ENCODE assay signal across 15 cellular contexts in the genomic region with DNA sequence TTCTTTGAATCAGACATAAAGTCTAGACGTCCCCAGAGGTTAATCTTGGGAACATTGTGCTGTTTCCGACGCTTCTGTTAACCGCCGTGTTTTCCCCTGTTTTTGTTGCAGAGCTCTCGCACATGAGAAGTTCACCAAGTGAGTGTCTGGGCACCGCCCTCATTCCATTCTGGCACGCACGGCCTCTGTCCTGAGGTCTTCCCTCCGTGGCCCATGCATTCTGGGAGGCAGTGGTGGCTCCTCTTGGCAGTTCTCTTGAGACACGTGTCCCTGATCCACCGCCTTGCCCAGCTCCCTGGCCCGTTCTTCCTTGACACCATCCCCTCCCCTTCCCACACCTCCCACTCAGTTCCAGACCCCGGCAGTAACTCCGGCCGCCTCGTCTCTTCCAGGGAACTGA.
A peak's percentile ranks its signal among the peaks of the same experiment; 100 is the strongest.
DNase-seq lines count a peak whose midpoint lies in the region; ATAC-seq and TF ChIP-seq lines count a peak whose summit lies in the region.
"Had no signal": no experiment of that assay in that cellular context is flagged by ENCODE, and none has a peak within 500 bp of the region (broad histone marks: within the 10 kb centered on the region; RNA-seq: fewer than 3 reads in every experiment).

No MANE protein-coding gene starts in this region.

- 69% methylated on average over 17 of the region's 17 CpGs for WGBS in right cardiac atrium

- TF ChIP-seq CTCF in left ventricle myocardium inferior (IDR thresholded peaks at IDR 0.05; ENCODE audit: borderline replicate concordance), result no peak
- no peak for TF ChIP-seq CTCF in endothelial cell (IDR thresholded peaks at IDR 0.05; ENCODE audit: unreplicated experiment)
- no peak for TF ChIP-seq CTCF in upper lobe of right lung (IDR thresholded peaks at IDR 0.05)

- H3K4me3 Mint-ChIP-seq in endothelial cell (ENCODE audit: unreplicated experiment), result peak overlapping the region; percentile 47
- H3K4me3 Mint-ChIP-seq: activated CD4-positive, alpha-beta memory T cell treated with anti-CD3 and anti-CD28 coated beads for 36 hours had no signal

- H3K27ac ChIP-seq in right cardiac atrium (ENCODE audit: low read length) (no peak overlapping the region), left ventricle myocardium inferior (replicated peaks) (no peak overlapping the region), upper lobe of right lung (peak overlapping the region; percentile 18)

- H3K4me1 Mint-ChIP-seq in endothelial cell (ENCODE audit: unreplicated experiment), result peaks cover 21% of the 10 kb centered on the region

- H3K27ac Mint-ChIP-seq in endothelial cell (ENCODE audit: unreplicated experiment), result no peak overlapping the region
- H3K27ac Mint-ChIP-seq: activated CD4-positive, alpha-beta memory T cell treated with anti-CD3 and anti-CD28 coated beads for 36 hours; naive B cell had no signal

- peaks cover 7% of the 10 kb centered on the region for H3K27me3 Mint-ChIP-seq in endothelial cell (ENCODE audit: unreplicated experiment)
- H3K27me3 Mint-ChIP-seq: activated CD4-positive, alpha-beta memory T cell treated with anti-CD3 and anti-CD28 coated beads for 36 hours; naive B cell had no signal

- H3K36me3 ChIP-seq in left ventricle myocardium inferior (peaks cover 33% of the 10 kb centered on the region), upper lobe of right lung (peaks cover 33% of the 10 kb centered on the region)

- H3K4me3 ChIP-seq in right cardiac atrium (ENCODE audit: low read length), result no peak overlapping the region
- H3K4me3 ChIP-seq in left ventricle myocardium inferior, result no peak overlapping the region
- no peak overlapping the region for H3K4me3 ChIP-seq in upper lobe of right lung

- H3K4me1 ChIP-seq in right cardiac atrium (ENCODE audit: control insufficient read depth, insufficient read depth, low read length), result peaks cover 3% of the 10 kb centered on the region
- H3K4me1 ChIP-seq in left ventricle myocardium inferior, result peaks cover 43% of the 10 kb centered on the region
- peaks cover 12% of the 10 kb centered on the region for H3K4me1 ChIP-seq in upper lobe of right lung

- peak in 2 of 3 donors; percentile 44 to 64 for DNase-seq in right cardiac atrium
- DNase-seq in left ventricle myocardium inferior, result no peak
- no peak for DNase-seq in endothelial cell (ENCODE audit: low spot score)
- peak; percentile 77 for DNase-seq in myocyte (ENCODE audit: low read depth)
- no peak for DNase-seq in upper lobe of right lung
- DNase-seq in activated T-cell treated with anti-CD3 and anti-CD28 coated beads for 4 hours, result no peak
- DNase-seq: activated effector memory CD4-positive, alpha-beta T cell treated with anti-CD3 and anti-CD28 coated beads, Interleukin-2, amount 50 U/mL, for 16 hours; islet precursor cell; naive B cell; NCI-H1092; NCI-H2227 treated with DMSO at 0.1 percent for 48 hours; stimulated activated naive CD4-positive, alpha-beta T cell treated with Interleukin-2 at 50 U/mL for 16 hours had no signal

- no peaks in the 10 kb centered on the region for H3K9me3 Mint-ChIP-seq in endothelial cell (ENCODE audit: unreplicated experiment)
- H3K9me3 Mint-ChIP-seq: activated CD4-positive, alpha-beta memory T cell treated with anti-CD3 and anti-CD28 coated beads for 36 hours; naive B cell had no signal

- H3K9me3 ChIP-seq in right cardiac atrium (ENCODE audit: control insufficient read depth, low read length), result no peaks in the 10 kb centered on the region
- no peaks in the 10 kb centered on the region for H3K9me3 ChIP-seq in left ventricle myocardium inferior (replicated peaks)
- H3K9me3 ChIP-seq in upper lobe of right lung, result no peaks in the 10 kb centered on the region

- intact Hi-C loops in right cardiac atrium (cut with DNase I), result no loop called here
- intact Hi-C loops in left ventricle myocardium inferior (cut with micrococcal nuclease), result no loop called here
- intact Hi-C loops in upper lobe of right lung (cut with DNase I), result no loop called here

- peaks cover 40% of the 10 kb centered on the region for H3K36me3 Mint-ChIP-seq in endothelial cell (ENCODE audit: low read depth, unreplicated experiment)

- H3K27me3 ChIP-seq in right cardiac atrium (ENCODE audit: control insufficient read depth, insufficient read depth) (no peaks in the 10 kb centered on the region), left ventricle myocardium inferior (ENCODE audit: low read depth) (no peaks in the 10 kb centered on the region), upper lobe of right lung (no peaks in the 10 kb centered on the region)

- ATAC-seq in right cardiac atrium (peak in 1 of 2 donors; percentile 43), upper lobe of right lung (no peak), HG03280 (IDR thresholded peaks at IDR 0.05; ENCODE audit: unreplicated experiment) (no peak), GM18502 (IDR thresholded peaks at IDR 0.05; ENCODE audit: poor library complexity, unreplicated experiment) (no peak)

Comparison
In these comparisons a context has a peak if more than half of its experiments do, and no peak if none do; other contexts are left out.
1. DNase-seq: peak in right cardiac atrium (2 of 3) and myocyte (single experiment); none in left ventricle myocardium inferior (single experiment), endothelial cell (single experiment), upper lobe of right lung (single experiment) and activated T-cell treated with anti-CD3 and anti-CD28 coated beads for 4 hours (single experiment).